20 cellular contexts compared by ENCODE assay signal in the genomic region with DNA sequence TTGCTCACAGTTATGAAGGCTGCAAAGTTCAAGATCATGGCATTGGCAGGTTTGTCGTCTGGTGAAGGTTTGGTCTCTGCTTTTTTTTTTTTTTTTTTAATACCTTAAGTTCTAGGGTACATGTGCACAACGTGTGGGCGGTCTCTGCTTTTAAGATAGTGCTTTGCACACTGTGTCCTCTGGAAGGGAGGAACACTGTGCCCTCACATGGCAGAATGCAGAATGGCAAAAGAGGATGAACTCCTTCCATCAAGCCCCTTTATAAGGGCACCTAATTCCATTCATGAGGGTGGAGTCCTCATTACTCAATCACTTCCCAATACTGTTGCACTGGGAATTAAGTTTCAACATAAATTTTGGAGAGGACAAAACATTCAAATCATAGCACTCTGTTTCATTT.
A peak's percentile ranks its signal among the peaks of the same experiment; 100 is the strongest.
DNase-seq lines count a peak whose midpoint lies in the region; ATAC-seq and TF ChIP-seq lines count a peak whose summit lies in the region.
"Had no signal": no experiment of that assay in that cellular context is flagged by ENCODE, and none has a peak within 500 bp of the region (broad histone marks: within the 10 kb centered on the region; RNA-seq: fewer than 3 reads in every experiment).

No MANE protein-coding gene starts in this region.

- DNase-seq in NCI-H748 (lab: John Stamatoyannopoulos, UW; ENCODE audit: unreplicated experiment): peak; percentile 16
- DNase-seq in NCI-H748 treated with DMSO at 0.1 percent for 48 hours (lab: John Stamatoyannopoulos, UW): no peak
- no peak for DNase-seq in HFFc6
- DNase-seq in nephron progenitor cell: peak; percentile 1
- no peak for DNase-seq in left lobe of liver (ENCODE audit: low spot score)
- DNase-seq in superior temporal gyrus (ENCODE audit: extremely low spot score): no peak
- no peak for DNase-seq in T-helper 1 cell
- DNase-seq: activated CD4-positive, CD25-positive, alpha-beta regulatory T cell; activated naive CD8-positive, alpha-beta T cell treated with anti-CD3 and anti-CD28 coated beads, Interleukin-2, amount 50 U/mL, for 24 hours; CD8-positive, alpha-beta memory T cell; esophagus squamous epithelium; HCEC 1CT; left ventricle myocardium inferior; right cardiac atrium; SHP77 treated with DMSO at 0.1 percent for 48 hours; stimulated activated naive B cell treated with anti-CD40 and anti-IgM and Interleukin-4, amounts not matched to agents 10 μg/mL and 1 μg/mL and 100 μg/mL, for 72 hours; T-helper 2 cell; trophoblast cell had no signal

- H3K4me3 Mint-ChIP-seq in HFFc6: no peak overlapping the region
- H3K4me3 Mint-ChIP-seq in nephron progenitor cell: no peak overlapping the region
- H3K4me3 Mint-ChIP-seq: activated naive CD8-positive, alpha-beta T cell treated with anti-CD3 and anti-CD28 coated beads, Interleukin-2, amount 50 U/mL, for 24 hours; CD8-positive, alpha-beta memory T cell; stimulated activated naive B cell treated with anti-CD40 and anti-IgM and Interleukin-4, amounts not matched to agents 10 μg/mL and 1 μg/mL and 100 μg/mL, for 72 hours had no signal

- H3K9me3 Mint-ChIP-seq in HFFc6: no peaks in the 10 kb centered on the region
- H3K9me3 Mint-ChIP-seq in nephron progenitor cell: peaks cover 13% of the 10 kb centered on the region
- H3K9me3 Mint-ChIP-seq: activated naive CD8-positive, alpha-beta T cell treated with anti-CD3 and anti-CD28 coated beads, Interleukin-2, amount 50 U/mL, for 24 hours; activated T-helper 2 cell treated with anti-CD3 and anti-CD28 coated beads, Interferon-gamma antibody, Interleukin-2, Interleukin-4, amounts not matched to agents 10 μg/mL and 5 μg/mL and 100 μg/mL, durations not matched to agents 14 hours and 24 hours and 36 hours; CD8-positive, alpha-beta memory T cell had no signal

- no peaks in the 10 kb centered on the region for H3K36me3 Mint-ChIP-seq in HFFc6 (ENCODE audit: low read depth)
- H3K36me3 Mint-ChIP-seq in nephron progenitor cell (ENCODE audit: low read depth): no peaks in the 10 kb centered on the region
- H3K36me3 Mint-ChIP-seq: CD8-positive, alpha-beta memory T cell had no signal

- H3K27ac Mint-ChIP-seq in HFFc6: no peak overlapping the region
- no peak overlapping the region for H3K27ac Mint-ChIP-seq in nephron progenitor cell
- H3K27ac Mint-ChIP-seq: activated naive CD8-positive, alpha-beta T cell treated with anti-CD3 and anti-CD28 coated beads, Interleukin-2, amount 50 U/mL, for 24 hours; activated T-helper 2 cell treated with anti-CD3 and anti-CD28 coated beads, Interferon-gamma antibody, Interleukin-2, Interleukin-4, amounts not matched to agents 10 μg/mL and 5 μg/mL and 100 μg/mL, durations not matched to agents 14 hours and 24 hours and 36 hours; CD8-positive, alpha-beta memory T cell; stimulated activated naive B cell treated with anti-CD40 and anti-IgM and Interleukin-4, amounts not matched to agents 10 μg/mL and 1 μg/mL and 100 μg/mL, for 72 hours had no signal

- ATAC-seq in SK-N-SH treated with all-trans-retinoic acid at 6 μM for 48 hours (peak; percentile 58; the same call in 1 of the 3 replicates), left lobe of liver (no peak)
- ATAC-seq: activated naive CD8-positive, alpha-beta T cell treated with anti-CD3 and anti-CD28 coated beads, Interleukin-2, amount 50 U/mL, for 24 hours; right cardiac atrium; stimulated activated naive B cell treated with anti-CD40 and anti-IgM and Interleukin-4, amounts not matched to agents 10 μg/mL and 1 μg/mL and 100 μg/mL, for 72 hours had no signal

- H3K4me1 Mint-ChIP-seq in HFFc6 (ENCODE audit: low read depth) (no peaks in the 10 kb centered on the region), nephron progenitor cell (no peaks in the 10 kb centered on the region)
- H3K4me1 Mint-ChIP-seq: activated naive CD8-positive, alpha-beta T cell treated with anti-CD3 and anti-CD28 coated beads, Interleukin-2, amount 50 U/mL, for 24 hours; CD8-positive, alpha-beta memory T cell had no signal

- TF ChIP-seq CTCF in HFFc6 (IDR thresholded peaks at IDR 0.05) (peak; percentile 21; the same call in 1 of the 2 replicates), nephron progenitor cell (IDR thresholded peaks at IDR 0.05) (no peak)

- no peaks in the 10 kb centered on the region for H3K27me3 Mint-ChIP-seq in HFFc6 (ENCODE audit: insufficient read depth)
- H3K27me3 Mint-ChIP-seq in nephron progenitor cell (ENCODE audit: low read depth, poor library complexity): no peaks in the 10 kb centered on the region
- H3K27me3 Mint-ChIP-seq: activated naive CD8-positive, alpha-beta T cell treated with anti-CD3 and anti-CD28 coated beads, Interleukin-2, amount 50 U/mL, for 24 hours had no signal

TF ChIP-seq in SK-N-SH treated with all-trans-retinoic acid at 6 μM for 48 hours, 23 proteins besides CTCF, POLR2A, EP300 and RAD21:
- TF ChIP-seq SNAI2 (CRISPR knock-in tag; IDR thresholded peaks at IDR 0.05) (no peak), ZFP3 (CRISPR knock-in tag; IDR thresholded peaks at IDR 0.05) (no peak), TCF4 (CRISPR knock-in tag; IDR thresholded peaks at IDR 0.05; ENCODE audit: borderline replicate concordance) (no peak), ZNF565 (CRISPR knock-in tag; conservative IDR thresholded peaks at IDR 0.05; ENCODE audit: low read depth) (no peak), PPARA (CRISPR knock-in tag; IDR thresholded peaks at IDR 0.05; ENCODE audit: borderline replicate concordance) (no peak), TOX (CRISPR knock-in tag; IDR thresholded peaks at IDR 0.05; ENCODE audit: borderline replicate concordance) (no peak), ZNF70 (CRISPR knock-in tag; IDR thresholded peaks at IDR 0.05) (no peak), ZNF8 (CRISPR knock-in tag; IDR thresholded peaks at IDR 0.05) (no peak)
- TF ChIP-seq, protein P1, sequence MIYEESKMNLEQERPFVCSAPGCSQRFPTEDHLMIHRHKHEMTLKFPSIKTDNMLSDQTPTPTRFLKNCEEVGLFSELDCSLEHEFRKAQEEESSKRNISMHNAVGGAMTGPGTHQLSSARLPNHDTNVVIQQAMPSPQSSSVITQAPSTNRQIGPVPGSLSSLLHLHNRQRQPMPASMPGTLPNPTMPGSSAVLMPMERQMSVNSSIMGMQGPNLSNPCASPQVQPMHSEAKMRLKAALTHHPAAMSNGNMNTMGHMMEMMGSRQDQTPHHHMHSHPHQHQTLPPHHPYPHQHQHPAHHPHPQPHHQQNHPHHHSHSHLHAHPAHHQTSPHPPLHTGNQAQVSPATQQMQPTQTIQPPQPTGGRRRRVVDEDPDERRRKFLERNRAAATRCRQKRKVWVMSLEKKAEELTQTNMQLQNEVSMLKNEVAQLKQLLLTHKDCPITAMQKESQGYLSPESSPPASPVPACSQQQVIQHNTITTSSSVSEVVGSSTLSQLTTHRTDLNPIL (CRISPR knock-in tag; IDR thresholded peaks at IDR 0.05; ENCODE audit: low read depth): no peak
- TF ChIP-seq, protein P2, sequence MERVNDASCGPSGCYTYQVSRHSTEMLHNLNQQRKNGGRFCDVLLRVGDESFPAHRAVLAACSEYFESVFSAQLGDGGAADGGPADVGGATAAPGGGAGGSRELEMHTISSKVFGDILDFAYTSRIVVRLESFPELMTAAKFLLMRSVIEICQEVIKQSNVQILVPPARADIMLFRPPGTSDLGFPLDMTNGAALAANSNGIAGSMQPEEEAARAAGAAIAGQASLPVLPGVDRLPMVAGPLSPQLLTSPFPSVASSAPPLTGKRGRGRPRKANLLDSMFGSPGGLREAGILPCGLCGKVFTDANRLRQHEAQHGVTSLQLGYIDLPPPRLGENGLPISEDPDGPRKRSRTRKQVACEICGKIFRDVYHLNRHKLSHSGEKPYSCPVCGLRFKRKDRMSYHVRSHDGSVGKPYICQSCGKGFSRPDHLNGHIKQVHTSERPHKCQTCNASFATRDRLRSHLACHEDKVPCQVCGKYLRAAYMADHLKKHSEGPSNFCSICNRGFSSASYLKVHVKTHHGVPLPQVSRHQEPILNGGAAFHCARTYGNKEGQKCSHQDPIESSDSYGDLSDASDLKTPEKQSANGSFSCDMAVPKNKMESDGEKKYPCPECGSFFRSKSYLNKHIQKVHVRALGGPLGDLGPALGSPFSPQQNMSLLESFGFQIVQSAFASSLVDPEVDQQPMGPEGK (CRISPR knock-in tag; IDR thresholded peaks at IDR 0.05; ENCODE audit: borderline replicate concordance): no peak
- TF ChIP-seq, protein P3, sequence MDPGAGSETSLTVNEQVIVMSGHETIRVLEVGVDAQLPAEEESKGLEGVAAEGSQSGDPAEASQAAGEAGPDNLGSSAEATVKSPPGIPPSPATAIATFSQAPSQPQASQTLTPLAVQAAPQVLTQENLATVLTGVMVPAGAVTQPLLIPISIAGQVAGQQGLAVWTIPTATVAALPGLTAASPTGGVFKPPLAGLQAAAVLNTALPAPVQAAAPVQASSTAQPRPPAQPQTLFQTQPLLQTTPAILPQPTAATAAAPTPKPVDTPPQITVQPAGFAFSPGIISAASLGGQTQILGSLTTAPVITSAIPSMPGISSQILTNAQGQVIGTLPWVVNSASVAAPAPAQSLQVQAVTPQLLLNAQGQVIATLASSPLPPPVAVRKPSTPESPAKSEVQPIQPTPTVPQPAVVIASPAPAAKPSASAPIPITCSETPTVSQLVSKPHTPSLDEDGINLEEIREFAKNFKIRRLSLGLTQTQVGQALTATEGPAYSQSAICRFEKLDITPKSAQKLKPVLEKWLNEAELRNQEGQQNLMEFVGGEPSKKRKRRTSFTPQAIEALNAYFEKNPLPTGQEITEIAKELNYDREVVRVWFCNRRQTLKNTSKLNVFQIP (CRISPR knock-in tag; IDR thresholded peaks at IDR 0.05; ENCODE audit: borderline replicate concordance, low read depth): no peak

Comparison
In these comparisons a context has a peak if more than half of its experiments do, and no peak if none do; other contexts are left out.
1. DNase-seq: peak in NCI-H748 (single experiment) and nephron progenitor cell (single experiment); none in NCI-H748 treated with DMSO at 0.1 percent for 48 hours (single experiment), HFFc6 (single experiment), left lobe of liver (single experiment), superior temporal gyrus (single experiment) and T-helper 1 cell (0 of 5).